Comparison of ENCODE assay signal across 8 cellular contexts in genomic region chr9:37329576-37329975, GRCh38.
DNase-seq lines count a peak whose midpoint lies in the region; ATAC-seq and TF ChIP-seq lines count a peak whose summit lies in the region.

No MANE protein-coding gene starts in this region.

- H3K4me3 Mint-ChIP-seq in WTC11: no peak overlapping the region

- H3K9me3 ChIP-seq in HAP-1: no peaks in the 10 kb centered on the region

- no peaks in the 10 kb centered on the region for H3K27me3 Mint-ChIP-seq in WTC11 (ENCODE audit: low read depth)

- no peak overlapping the region for H3K27ac ChIP-seq in C4-2B

- peaks cover 14% of the 10 kb centered on the region for H3K4me1 ChIP-seq in HAP-1

- H3K4me3 ChIP-seq in fibroblast of villous mesenchyme (ENCODE audit: low read depth, low read length): no peak overlapping the region
- H3K4me3 ChIP-seq in HAP-1: no peak overlapping the region

- peaks cover 2% of the 10 kb centered on the region for H3K4me1 Mint-ChIP-seq in WTC11

- H3K27ac Mint-ChIP-seq in WTC11: no peak overlapping the region

- H3K27me3 ChIP-seq in HAP-1 (ENCODE audit: low read depth): no peaks in the 10 kb centered on the region

- TF ChIP-seq CTCF in C4-2B (conservative IDR thresholded peaks at IDR 0.05) (peak; percentile 39), fibroblast of villous mesenchyme (IDR thresholded peaks at IDR 0.05; ENCODE audit: insufficient read depth, low read depth, low read length) (peak; percentile 34), WTC11 (IDR thresholded peaks at IDR 0.05) (no peak)

- CTCF ChIA-PET in WTC11 (lab: Charles Lee): interaction anchor here (0.7 to 3.2 kb wide), 8 partner anchors 30 to 456 kb away, joined by 3 to 26 read pairs (median 4); partner anchors contain the start of gene TOMM5

- in situ Hi-C loops in HAP-1 (cut with MboI; ENCODE audit: low sequenced_read_pairs): no loop called here

- POLR2A ChIA-PET in WTC11 (lab: Charles Lee): no interaction called here

- ATAC-seq in GM18868 (IDR thresholded peaks at IDR 0.05; ENCODE audit: unreplicated experiment) (peak; percentile 54), GM19467 (IDR thresholded peaks at IDR 0.05; ENCODE audit: unreplicated experiment) (no peak), GM21528 (IDR thresholded peaks at IDR 0.05; ENCODE audit: low FRiP score, unreplicated experiment) (no peak), WTC11 (no peak)

- no peaks in the 10 kb centered on the region for H3K36me3 ChIP-seq in HAP-1 (replicated peaks)

- H3K36me3 Mint-ChIP-seq in WTC11: no peaks in the 10 kb centered on the region

- DNase-seq in NCI-H460 (ENCODE audit: extremely low read depth, low read depth) (peak; percentile 14), fibroblast of villous mesenchyme (ENCODE audit: low read depth) (peak; percentile 18), HAP-1 (ENCODE audit: low spot score in 2 of 2) (no peak), WTC11 (ENCODE audit: low spot score) (no peak)

- no peaks in the 10 kb centered on the region for H3K9me3 Mint-ChIP-seq in WTC11

TF ChIP-seq in WTC11, 78 proteins besides CTCF, POLR2A, EP300 and RAD21:
- TF ChIP-seq ZBTB43 (CRISPR knock-in tag; IDR thresholded peaks at IDR 0.05): no peak
- no peak for TF ChIP-seq JUN (CRISPR knock-in tag; IDR thresholded peaks at IDR 0.05)
- no peak for TF ChIP-seq ELF4 (CRISPR knock-in tag; IDR thresholded peaks at IDR 0.05; ENCODE audit: low read depth)
- TF ChIP-seq NR1H2 (CRISPR knock-in tag; IDR thresholded peaks at IDR 0.05): no peak
- no peak for TF ChIP-seq MLX (CRISPR knock-in tag; IDR thresholded peaks at IDR 0.05)
- no peak for TF ChIP-seq IRF1 (CRISPR knock-in tag; IDR thresholded peaks at IDR 0.05)
- TF ChIP-seq OVOL2 (CRISPR knock-in tag; IDR thresholded peaks at IDR 0.05; ENCODE audit: borderline replicate concordance): no peak

Comparison
In these comparisons a context has a peak if more than half of its experiments do, and no peak if none do; other contexts are left out.
1. DNase-seq: peak in NCI-H460 (single experiment) and fibroblast of villous mesenchyme (single experiment); none in HAP-1 (0 of 2) and WTC11 (single experiment).